ENCODE assay signal across 11 cellular contexts in genomic region chr3:119310052-119310451, GRCh38. TPM values are rescaled to one million over a fixed set of nuclear protein-coding genes. Genes with fewer than 3 reads are reported as not detected.
DNase-seq lines count a peak whose midpoint lies in the region; ATAC-seq and TF ChIP-seq lines count a peak whose summit lies in the region.
"Had no signal": no experiment of that assay in that cellular context is flagged by ENCODE, and none has a peak within 500 bp of the region (broad histone marks: within the 10 kb centered on the region; RNA-seq: fewer than 3 reads in every experiment).

No MANE protein-coding gene starts in this region.

- no TSS peak for BruUV-seq in Calu3 (replicated peaks; lab: Mats Ljungman, UMichigan)

- H3K9ac ChIP-seq in adipocyte (ENCODE audit: low read length) (no peak overlapping the region), skeletal muscle satellite cell (ENCODE audit: low read depth, low read length) (peak overlapping the region; percentile 52)

- CTCF ChIA-PET in Calu3 (lab: Charles Lee): no interaction called here

- H3K4me2 ChIP-seq in skeletal muscle satellite cell (ENCODE audit: low read length): peak overlapping the region; percentile 66

- no peak for TF ChIP-seq CTCF in Calu3 (IDR thresholded peaks at IDR 0.05; ENCODE audit: unreplicated experiment)

- DNase-seq in HCEC 1CT: peak; percentile 98
- DNase-seq in adipocyte (ENCODE audit: low read depth): peak; percentile 86
- peak; percentile 99 for DNase-seq in glomerular visceral epithelial cell (ENCODE audit: extremely low spot score)
- no peak for DNase-seq in NCI-H526 treated with DMSO at 0.1 percent for 48 hours (lab: John Stamatoyannopoulos, UW)
- no peak for DNase-seq in foreskin melanocyte
- DNase-seq in stimulated activated naive CD8-positive, alpha-beta T cell treated with anti-CD3 and anti-CD28 coated beads, Interleukin-15, amount 100 ng/mL, for 72 hours: no peak
- DNase-seq in Calu3: no peak
- DNase-seq: activated CD4-positive, alpha-beta T cell treated with anti-CD3 and anti-CD28 coated beads, Interleukin-2, amount 50 U/mL, for 4 hours; GDM1; NCI-H1105 treated with DMSO at 0.1 percent for 48 hours had no signal

- intact Hi-C loops in Calu3 (cut with micrococcal nuclease; ENCODE audit: unreplicated experiment): no loop called here

- H3K27ac Mint-ChIP-seq in stimulated activated naive CD8-positive, alpha-beta T cell treated with anti-CD3 and anti-CD28 coated beads, Interleukin-15, amount 100 ng/mL, for 72 hours: no peak overlapping the region
- H3K27ac Mint-ChIP-seq in Calu3 (ENCODE audit: unreplicated experiment): no peak overlapping the region

- H3K4me1 ChIP-seq in adipocyte (ENCODE audit: control insufficient read depth, insufficient read depth, low read length): peaks cover 30% of the 10 kb centered on the region
- H3K4me1 ChIP-seq in skeletal muscle satellite cell (ENCODE audit: control insufficient read depth, insufficient read depth, low read length): peaks cover 38% of the 10 kb centered on the region

- peaks cover 5% of the 10 kb centered on the region for H3K36me3 ChIP-seq in adipocyte (ENCODE audit: control insufficient read depth, insufficient read depth, low read length, severe bottlenecking)
- H3K36me3 ChIP-seq in skeletal muscle satellite cell (ENCODE audit: insufficient read depth, low read length): peaks cover 10% of the 10 kb centered on the region

- H3K27me3 ChIP-seq in adipocyte (replicated peaks; ENCODE audit: control insufficient read depth, insufficient read depth, low read length): no peaks in the 10 kb centered on the region
- no peaks in the 10 kb centered on the region for H3K27me3 ChIP-seq in skeletal muscle satellite cell (ENCODE audit: control insufficient read depth, insufficient read depth, low read length)

- H3K27me3 Mint-ChIP-seq in stimulated activated naive CD8-positive, alpha-beta T cell treated with anti-CD3 and anti-CD28 coated beads, Interleukin-15, amount 100 ng/mL, for 72 hours: no peaks in the 10 kb centered on the region
- H3K27me3 Mint-ChIP-seq in Calu3 (ENCODE audit: unreplicated experiment): no peaks in the 10 kb centered on the region

- no peak for ATAC-seq in stimulated activated naive CD8-positive, alpha-beta T cell treated with anti-CD3 and anti-CD28 coated beads, Interleukin-15, amount 100 ng/mL, for 72 hours

- H3K4me3 Mint-ChIP-seq in stimulated activated naive CD8-positive, alpha-beta T cell treated with anti-CD3 and anti-CD28 coated beads, Interleukin-15, amount 100 ng/mL, for 72 hours: no peak overlapping the region
- no peak overlapping the region for H3K4me3 Mint-ChIP-seq in Calu3 (ENCODE audit: low read depth, unreplicated experiment)

- no peaks in the 10 kb centered on the region for H3K36me3 Mint-ChIP-seq in Calu3 (ENCODE audit: insufficient read depth, unreplicated experiment)

- H3K4me3 ChIP-seq in adipocyte (ENCODE audit: low read length): no peak overlapping the region
- H3K4me3 ChIP-seq in skeletal muscle satellite cell (ENCODE audit: low read length): peak overlapping the region; percentile 27

- peaks cover 15% of the 10 kb centered on the region for H3K4me1 Mint-ChIP-seq in stimulated activated naive CD8-positive, alpha-beta T cell treated with anti-CD3 and anti-CD28 coated beads, Interleukin-15, amount 100 ng/mL, for 72 hours
- H3K4me1 Mint-ChIP-seq in Calu3 (ENCODE audit: low read depth, unreplicated experiment): no peaks in the 10 kb centered on the region

- H3K9me3 ChIP-seq in adipocyte (ENCODE audit: control insufficient read depth, low read length): no peaks in the 10 kb centered on the region
- H3K9me3 ChIP-seq in skeletal muscle satellite cell (replicated peaks; ENCODE audit: low read length): no peaks in the 10 kb centered on the region

- H3K9me3 Mint-ChIP-seq in stimulated activated naive CD8-positive, alpha-beta T cell treated with anti-CD3 and anti-CD28 coated beads, Interleukin-15, amount 100 ng/mL, for 72 hours: no peaks in the 10 kb centered on the region
- H3K9me3 Mint-ChIP-seq in Calu3 (ENCODE audit: low read depth, unreplicated experiment): no peaks in the 10 kb centered on the region

RNA-seq across cellular contexts. Expression of gene ARHGAP31, which starts 15.9 kb away (rescaled TPM):
- total RNA-seq in skeletal muscle satellite cell (2012; rRNA removed): 5.9 and 6.1 TPM in 2 replicates
- total RNA-seq in Calu3 (2022): 0.07 and 0.52 TPM in 2 replicates

Comparison
In these comparisons a context has a peak if more than half of its experiments do, and no peak if none do; other contexts are left out.
1. DNase-seq: peak in HCEC 1CT (single experiment), adipocyte (single experiment) and glomerular visceral epithelial cell (single experiment); none in NCI-H526 treated with DMSO at 0.1 percent for 48 hours (single experiment), foreskin melanocyte (single experiment), stimulated activated naive CD8-positive, alpha-beta T cell treated with anti-CD3 and anti-CD28 coated beads, Interleukin-15, amount 100 ng/mL, for 72 hours (0 of 2) and Calu3 (single experiment).